14 cellular contexts compared by ENCODE assay signal in the genomic region with DNA sequence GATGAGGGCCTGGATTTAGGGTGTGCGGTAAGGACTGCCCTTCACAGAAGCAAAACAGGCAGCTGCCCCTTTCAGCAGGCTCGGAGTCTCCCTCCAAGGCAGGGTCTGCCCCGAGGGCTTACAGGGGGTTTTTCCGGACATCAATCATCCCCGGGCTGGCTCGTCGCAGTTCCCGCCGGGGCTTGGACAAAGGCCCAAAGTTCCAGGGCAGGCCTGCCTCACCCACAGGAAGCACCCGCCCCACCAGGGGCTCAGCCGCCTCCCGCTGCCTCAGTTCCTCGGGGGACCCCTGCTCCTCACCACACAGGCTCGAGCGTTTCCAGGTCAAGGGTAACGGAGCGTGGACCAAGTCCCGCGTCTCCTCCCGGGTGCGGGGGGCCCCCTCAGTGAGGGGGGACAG. TPM values are rescaled to one million over a fixed set of nuclear protein-coding genes. Genes with fewer than 3 reads are reported as not detected.
"Had no signal": no experiment of that assay in that cellular context is flagged by ENCODE, and none has a peak within 500 bp of the region (broad histone marks: within the 10 kb centered on the region; RNA-seq: fewer than 3 reads in every experiment).

No MANE protein-coding gene starts in this region.

- H3K9me3 ChIP-seq: ovary, stomach, thoracic aorta had no signal

- H3K4me3 Mint-ChIP-seq: activated CD4-positive, alpha-beta memory T cell treated with anti-CD3 and anti-CD28 coated beads, Interleukin-2, amount 10 ng/mL, durations not matched to agents 7 days and 5 days; activated naive CD4-positive, alpha-beta T cell treated with anti-CD3 and anti-CD28 coated beads for 36 hours; activated T-helper 17 cell treated with anti-CD3 and anti-CD28 coated beads, Interleukin-2, amount 50 U/mL, for 72 hours; mesothelial cell of epicardium; neural crest cell had no signal

- H3K4me3 ChIP-seq: coronary artery, hepatocyte, ovary, stomach, thoracic aorta had no signal

- H3K27ac Mint-ChIP-seq: activated CD4-positive, alpha-beta memory T cell treated with anti-CD3 and anti-CD28 coated beads, Interleukin-2, amount 10 ng/mL, durations not matched to agents 7 days and 5 days; activated naive CD4-positive, alpha-beta T cell treated with anti-CD3 and anti-CD28 coated beads for 36 hours; activated T-helper 17 cell treated with anti-CD3 and anti-CD28 coated beads, Interleukin-2, amount 50 U/mL, for 72 hours; mesothelial cell of epicardium had no signal

- H3K9me3 Mint-ChIP-seq: activated CD4-positive, alpha-beta memory T cell treated with anti-CD3 and anti-CD28 coated beads, Interleukin-2, amount 10 ng/mL, durations not matched to agents 7 days and 5 days; activated naive CD4-positive, alpha-beta T cell treated with anti-CD3 and anti-CD28 coated beads for 36 hours; activated T-helper 17 cell treated with anti-CD3 and anti-CD28 coated beads, Interleukin-2, amount 50 U/mL, for 72 hours; mesothelial cell of epicardium; neural crest cell had no signal

- H3K27me3 Mint-ChIP-seq: activated CD4-positive, alpha-beta memory T cell treated with anti-CD3 and anti-CD28 coated beads, Interleukin-2, amount 10 ng/mL, durations not matched to agents 7 days and 5 days; activated T-helper 17 cell treated with anti-CD3 and anti-CD28 coated beads, Interleukin-2, amount 50 U/mL, for 72 hours had no signal

- H3K79me2 ChIP-seq: hepatocyte had no signal

- H3K27me3 ChIP-seq: hepatocyte, ovary, stomach had no signal

- H3K27ac ChIP-seq: coronary artery, epithelial cell of prostate, hepatocyte, ovary, stomach, thoracic aorta had no signal

- H2AFZ ChIP-seq: hepatocyte had no signal

- H3K4me2 ChIP-seq: hepatocyte had no signal

- H3K4me1 ChIP-seq: stomach had no signal

- DNase-seq: activated CD4-positive, alpha-beta memory T cell treated with anti-CD3 and anti-CD28 coated beads, Interleukin-2, amount 10 ng/mL, durations not matched to agents 7 days and 5 days; activated naive CD4-positive, alpha-beta T cell treated with anti-CD3 and anti-CD28 coated beads for 36 hours; caudate nucleus; effector CD8-positive, alpha-beta T cell; ovary; stimulated activated CD4-positive, alpha-beta T cell treated with anti-CD3 and anti-CD28 coated beads, Interleukin-4, amount 100 ng/mL, for 24 hours; stomach had no signal

- H3K4me1 Mint-ChIP-seq: activated CD4-positive, alpha-beta memory T cell treated with anti-CD3 and anti-CD28 coated beads, Interleukin-2, amount 10 ng/mL, durations not matched to agents 7 days and 5 days; activated T-helper 17 cell treated with anti-CD3 and anti-CD28 coated beads, Interleukin-2, amount 50 U/mL, for 72 hours; mesothelial cell of epicardium had no signal

- H3K36me3 ChIP-seq: ovary had no signal

RNA-seq across cellular contexts. Expression of gene TICRR, which starts 53.0 kb away (rescaled TPM):
- total RNA-seq: thoracic aorta had no signal
